In the genomic region with DNA sequence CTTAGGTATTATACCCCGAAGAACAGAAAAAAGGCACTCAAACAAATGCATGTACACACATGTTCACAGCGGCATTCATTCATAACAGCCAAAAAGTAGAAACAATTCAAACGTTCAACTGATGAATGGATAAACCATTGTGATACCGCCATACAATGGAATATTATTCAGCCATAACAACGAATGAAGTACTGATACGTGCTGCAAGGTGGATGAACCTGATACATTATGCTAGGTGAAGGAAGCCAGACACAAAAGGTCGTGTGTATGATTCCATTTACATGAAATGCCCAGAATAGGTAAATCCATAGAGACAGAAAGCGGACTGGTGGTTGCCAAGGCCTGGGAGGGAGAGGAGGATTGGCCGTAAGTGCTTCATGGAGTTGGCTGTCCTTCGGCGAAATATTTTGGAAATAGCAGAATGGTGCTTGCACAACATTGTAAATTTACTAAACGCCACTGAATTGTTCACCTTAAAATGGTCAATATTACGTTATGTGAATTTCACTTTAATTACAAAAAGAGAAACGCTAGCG, we compare ENCODE assay signal across 8 cellular contexts.
DNase-seq lines count a peak whose midpoint lies in the region; ATAC-seq and TF ChIP-seq lines count a peak whose summit lies in the region.

No MANE protein-coding gene starts in this region.

- peak; percentile 9 for ATAC-seq in HG02798 (IDR thresholded peaks at IDR 0.05; ENCODE audit: poor library complexity, unreplicated experiment)

- H3K27ac ChIP-seq in coronary artery, result peak overlapping the region; percentile 86 to 95

- no peak for DNase-seq in activated T-cell treated with anti-CD3 and anti-CD28 coated beads, Interleukin-2, amount 50 U/mL, for 24 hours
- DNase-seq in activated T-cell treated with anti-CD3 and anti-CD28 coated beads for 4 hours (no peak), NCI-H774 (lab: John Stamatoyannopoulos, UW) (peak; percentile 18), coronary artery (ENCODE audit: low spot score) (no peak), mesothelial cell of epicardium (ENCODE audit: low spot score in 2 of 2, unreplicated experiment in 2 of 2) (no peak), pons (ENCODE audit: low spot score) (no peak), SKM-1 treated with dmso at 0.1 percent for 144 hours (lab: John Stamatoyannopoulos, UW; ENCODE audit: unreplicated experiment) (no peak)

- H3K27me3 Mint-ChIP-seq in activated T-cell treated with anti-CD3 and anti-CD28 coated beads, Interleukin-2, amount 50 U/mL, for 24 hours, result no peaks in the 10 kb centered on the region
- no peaks in the 10 kb centered on the region for H3K27me3 Mint-ChIP-seq in mesothelial cell of epicardium (ENCODE audit: low read depth)

- peak overlapping the region; percentile 94 for H3K4me3 Mint-ChIP-seq in activated T-cell treated with anti-CD3 and anti-CD28 coated beads, Interleukin-2, amount 50 U/mL, for 24 hours
- H3K4me3 Mint-ChIP-seq in mesothelial cell of epicardium, result peak overlapping the region; percentile 95

- H3K9me3 Mint-ChIP-seq in activated T-cell treated with anti-CD3 and anti-CD28 coated beads, Interleukin-2, amount 50 U/mL, for 24 hours, result no peaks in the 10 kb centered on the region
- peaks cover 4% of the 10 kb centered on the region for H3K9me3 Mint-ChIP-seq in mesothelial cell of epicardium

- TF ChIP-seq CTCF in coronary artery (IDR thresholded peaks at IDR 0.05) (no peak), mesothelial cell of epicardium (IDR thresholded peaks at IDR 0.05; ENCODE audit: unreplicated experiment) (no peak)

- peaks cover 59% of the 10 kb centered on the region for H3K4me1 Mint-ChIP-seq in activated T-cell treated with anti-CD3 and anti-CD28 coated beads, Interleukin-2, amount 50 U/mL, for 24 hours (ENCODE audit: low read depth)
- H3K4me1 Mint-ChIP-seq in mesothelial cell of epicardium, result peaks cover 26% of the 10 kb centered on the region

- H3K27ac Mint-ChIP-seq in activated T-cell treated with anti-CD3 and anti-CD28 coated beads, Interleukin-2, amount 50 U/mL, for 24 hours, result peak overlapping the region; percentile 93
- H3K27ac Mint-ChIP-seq in mesothelial cell of epicardium, result peak overlapping the region; percentile 98

- peaks cover 46% of the 10 kb centered on the region for H3K36me3 Mint-ChIP-seq in activated T-cell treated with anti-CD3 and anti-CD28 coated beads, Interleukin-2, amount 50 U/mL, for 24 hours (ENCODE audit: low read depth)
- H3K36me3 Mint-ChIP-seq in mesothelial cell of epicardium, result peaks cover 16% of the 10 kb centered on the region

- H3K4me3 ChIP-seq in coronary artery, result peak overlapping the region; percentile 88
